Comparison of ENCODE assay signal across 13 cellular contexts in genomic region chr15:52102468-52102867, GRCh38. TPM values are rescaled to one million over a fixed set of nuclear protein-coding genes. Genes with fewer than 3 reads are reported as not detected.
DNase-seq lines count a peak whose midpoint lies in the region; ATAC-seq and TF ChIP-seq lines count a peak whose summit lies in the region.
"Had no signal": no experiment of that assay in that cellular context is flagged by ENCODE, and none has a peak within 500 bp of the region (broad histone marks: within the 10 kb centered on the region; RNA-seq: fewer than 3 reads in every experiment).

No MANE protein-coding gene starts in this region.

- ATAC-seq in HG03565 (IDR thresholded peaks at IDR 0.05; ENCODE audit: unreplicated experiment) (peak; percentile 3), HG03442 (IDR thresholded peaks at IDR 0.05; ENCODE audit: unreplicated experiment) (no peak)

- H3K4me3 ChIP-seq in fibroblast of villous mesenchyme (ENCODE audit: low read depth, low read length) = no peak overlapping the region

- no peak for TF ChIP-seq CTCF in AG09319 (IDR thresholded peaks at IDR 0.05; ENCODE audit: low read depth, low read length)
- no peak for TF ChIP-seq CTCF in fibroblast of villous mesenchyme (IDR thresholded peaks at IDR 0.05; ENCODE audit: insufficient read depth, low read depth, low read length)

- DNase-seq in AG09319 (ENCODE audit: extremely low read depth, low read depth) (peak; percentile 76), amniotic stem cell (lab: John Stamatoyannopoulos, UW) (peak; percentile 37), fibroblast of villous mesenchyme (ENCODE audit: low read depth) (peak; percentile 96), SKM-1 (lab: John Stamatoyannopoulos, UW; ENCODE audit: unreplicated experiment) (no peak), UCSD-AML1 (lab: John Stamatoyannopoulos, UW; ENCODE audit: unreplicated experiment) (no peak), hypothalamus (lab: John Stamatoyannopoulos, UW) (no peak)
- DNase-seq: activated CD4-positive, CD25-positive, alpha-beta regulatory T cell; activated effector memory CD4-positive, alpha-beta T cell treated with anti-CD3 and anti-CD28 coated beads, Interleukin-2, amount 50 U/mL, for 16 hours; GOT3; NCI-H1092; stimulated activated CD4-positive, alpha-beta T cell treated with anti-CD3 and anti-CD28 coated beads, Interleukin-2, amount 100 ng/mL, for 24 hours had no signal

RNA-seq across cellular contexts. Expression of gene BCL2L10, which starts 10.1 kb away (rescaled TPM):
- total RNA-seq in fibroblast of villous mesenchyme = 0.64 and 3.5 TPM in 2 replicates

Comparison
In these comparisons a context has a peak if more than half of its experiments do, and no peak if none do; other contexts are left out.
1. DNase-seq: peak in AG09319 (single experiment), amniotic stem cell (single experiment) and fibroblast of villous mesenchyme (single experiment); none in SKM-1 (single experiment), UCSD-AML1 (single experiment) and hypothalamus (0 of 51).